In the genomic region with DNA sequence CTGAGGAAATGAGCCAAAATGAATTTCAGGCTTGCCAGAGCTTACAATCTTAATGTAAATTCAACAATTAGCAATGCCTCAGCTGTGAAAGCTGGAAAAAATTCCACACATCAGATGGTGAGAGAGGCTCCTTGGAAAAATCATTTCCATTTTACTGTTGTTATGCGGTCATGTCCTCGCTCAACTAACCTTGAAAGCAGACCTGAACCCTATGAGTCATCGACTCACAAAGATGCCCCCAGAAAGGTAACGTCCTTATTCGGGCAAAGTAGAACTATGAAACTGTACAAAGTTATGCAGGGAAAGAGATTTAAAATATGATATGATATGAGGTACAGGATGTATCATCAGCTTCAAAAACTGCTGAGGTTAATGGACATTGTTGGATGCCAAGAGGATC, we compare ENCODE assay signal across 22 cellular contexts.
"Had no signal": no experiment of that assay in that cellular context is flagged by ENCODE, and none has a peak within 500 bp of the region (broad histone marks: within the 10 kb centered on the region; RNA-seq: fewer than 3 reads in every experiment).

No MANE protein-coding gene starts in this region.

- DNase-seq: activated CD4-positive, alpha-beta T cell treated with anti-CD3 and anti-CD28 coated beads, Interleukin-2, amount 10 ng/mL, durations not matched to agents 7 days and 5 days; activated CD8-positive, alpha-beta memory T cell treated with anti-CD3 and anti-CD28 coated beads, Interleukin-2, amount 10 ng/mL, durations not matched to agents 7 days and 5 days; activated CD8-positive, alpha-beta T cell treated with anti-CD3 and anti-CD28 coated beads for 36 hours; activated gamma-delta T cell; activated naive CD4-positive, alpha-beta T cell treated with anti-CD3 and anti-CD28 coated beads, Interleukin-2, amount 50 U/mL, for 16 hours; activated naive CD8-positive, alpha-beta T cell treated with anti-CD3 and anti-CD28 coated beads, Interleukin-2, amount 50 U/mL, for 24 hours; activated T-cell treated with anti-CD3 and anti-CD28 coated beads for 4 hours; heart left ventricle; natural killer cell; psoas muscle; right cardiac atrium; substantia nigra had no signal

- H3K9me3 Mint-ChIP-seq: activated CD4-positive, alpha-beta T cell treated with anti-CD3 and anti-CD28 coated beads, Interleukin-2, amount 10 ng/mL, durations not matched to agents 7 days and 5 days; stimulated activated naive CD8-positive, alpha-beta T cell treated with anti-CD3 and anti-CD28 coated beads, Interleukin-15, Interleukin-2, amounts not matched to agents 100 ng/mL and 50 ng/mL, for 24 hours had no signal

- H3K27ac ChIP-seq: ascending aorta, epithelial cell of prostate, heart left ventricle, psoas muscle, tibial nerve, VCaP had no signal

- H3K4me3 ChIP-seq: ascending aorta, heart left ventricle, lung, psoas muscle, tibial nerve had no signal

- ATAC-seq: activated CD4-positive, CD25-positive, alpha-beta regulatory T cell treated with anti-CD3 and anti-CD28 coated beads, Interleukin-2, amount 50 U/mL, for 24 hours; activated CD8-positive, alpha-beta memory T cell treated with anti-CD3 and anti-CD28 coated beads, Interleukin-2, amount 10 ng/mL, durations not matched to agents 7 days and 5 days; activated CD8-positive, alpha-beta T cell treated with anti-CD3 and anti-CD28 coated beads for 36 hours; activated naive CD8-positive, alpha-beta T cell treated with anti-CD3 and anti-CD28 coated beads, Interleukin-2, amount 50 U/mL, for 24 hours; heart left ventricle; left lobe of liver; natural killer cell; psoas muscle; right cardiac atrium had no signal

- H3K27me3 ChIP-seq: ascending aorta, heart left ventricle, tibial nerve had no signal

- H3K4me1 ChIP-seq: ascending aorta, heart left ventricle, psoas muscle had no signal

- H3K9me3 ChIP-seq: ascending aorta, heart left ventricle, psoas muscle, tibial nerve had no signal

- H3K27ac Mint-ChIP-seq: activated CD4-positive, alpha-beta T cell treated with anti-CD3 and anti-CD28 coated beads, Interleukin-2, amount 10 ng/mL, durations not matched to agents 7 days and 5 days; activated CD8-positive, alpha-beta memory T cell treated with anti-CD3 and anti-CD28 coated beads, Interleukin-2, amount 10 ng/mL, durations not matched to agents 7 days and 5 days; activated CD8-positive, alpha-beta T cell treated with anti-CD3 and anti-CD28 coated beads for 36 hours; activated naive CD8-positive, alpha-beta T cell treated with anti-CD3 and anti-CD28 coated beads, Interleukin-2, amount 50 U/mL, for 24 hours; activated T-helper 1 cell treated with anti-CD3 and anti-CD28 coated beads, Interleukin-12 subunit alpha, Interleukin-12 subunit beta, Interleukin-2, Interleukin-4 antibody, amounts not matched to agents 30 ng/mL and 10 ng/mL and 1 ng/mL, durations not matched to agents 14 hours and 24 hours and 36 hours; mesothelial cell of epicardium; natural killer cell; stimulated activated naive CD8-positive, alpha-beta T cell treated with anti-CD3 and anti-CD28 coated beads, Interleukin-15, Interleukin-2, amounts not matched to agents 100 ng/mL and 50 ng/mL, for 24 hours had no signal

- H3K36me3 ChIP-seq: ascending aorta, heart left ventricle, tibial nerve had no signal

- H3K4me3 Mint-ChIP-seq: activated CD4-positive, alpha-beta T cell treated with anti-CD3 and anti-CD28 coated beads, Interleukin-2, amount 10 ng/mL, durations not matched to agents 7 days and 5 days; activated CD8-positive, alpha-beta memory T cell treated with anti-CD3 and anti-CD28 coated beads, Interleukin-2, amount 10 ng/mL, durations not matched to agents 7 days and 5 days; activated CD8-positive, alpha-beta T cell treated with anti-CD3 and anti-CD28 coated beads for 36 hours; activated naive CD8-positive, alpha-beta T cell treated with anti-CD3 and anti-CD28 coated beads, Interleukin-2, amount 50 U/mL, for 24 hours; activated T-helper 1 cell treated with anti-CD3 and anti-CD28 coated beads, Interleukin-12 subunit alpha, Interleukin-12 subunit beta, Interleukin-2, Interleukin-4 antibody, amounts not matched to agents 30 ng/mL and 10 ng/mL and 1 ng/mL, durations not matched to agents 14 hours and 24 hours and 36 hours; mesothelial cell of epicardium; natural killer cell; stimulated activated naive CD8-positive, alpha-beta T cell treated with anti-CD3 and anti-CD28 coated beads, Interleukin-15, Interleukin-2, amounts not matched to agents 100 ng/mL and 50 ng/mL, for 24 hours had no signal

- H3K36me3 Mint-ChIP-seq: activated CD8-positive, alpha-beta memory T cell treated with anti-CD3 and anti-CD28 coated beads, Interleukin-2, amount 10 ng/mL, durations not matched to agents 7 days and 5 days; mesothelial cell of epicardium had no signal

- H3K4me1 Mint-ChIP-seq: activated CD4-positive, alpha-beta T cell treated with anti-CD3 and anti-CD28 coated beads, Interleukin-2, amount 10 ng/mL, durations not matched to agents 7 days and 5 days; activated CD8-positive, alpha-beta memory T cell treated with anti-CD3 and anti-CD28 coated beads, Interleukin-2, amount 10 ng/mL, durations not matched to agents 7 days and 5 days; activated naive CD8-positive, alpha-beta T cell treated with anti-CD3 and anti-CD28 coated beads, Interleukin-2, amount 50 U/mL, for 24 hours; natural killer cell had no signal

- H3K27me3 Mint-ChIP-seq: activated CD4-positive, alpha-beta T cell treated with anti-CD3 and anti-CD28 coated beads, Interleukin-2, amount 10 ng/mL, durations not matched to agents 7 days and 5 days; activated CD8-positive, alpha-beta memory T cell treated with anti-CD3 and anti-CD28 coated beads, Interleukin-2, amount 10 ng/mL, durations not matched to agents 7 days and 5 days; activated CD8-positive, alpha-beta T cell treated with anti-CD3 and anti-CD28 coated beads for 36 hours; activated naive CD8-positive, alpha-beta T cell treated with anti-CD3 and anti-CD28 coated beads, Interleukin-2, amount 50 U/mL, for 24 hours; stimulated activated naive CD8-positive, alpha-beta T cell treated with anti-CD3 and anti-CD28 coated beads, Interleukin-15, Interleukin-2, amounts not matched to agents 100 ng/mL and 50 ng/mL, for 24 hours had no signal
